ENCODE assay signal across 8 cellular contexts in genomic region chr7:45917658-45918057, GRCh38. TPM values are rescaled to one million over a fixed set of nuclear protein-coding genes. Genes with fewer than 3 reads are reported as not detected.
DNase-seq lines count a peak whose midpoint lies in the region; ATAC-seq and TF ChIP-seq lines count a peak whose summit lies in the region.

No MANE protein-coding gene starts in this region.

- H3K4me3 ChIP-seq in Caco-2 (ENCODE audit: low read depth, low read length) (no peak overlapping the region), HUES6 (ENCODE audit: low read depth, low read length) (0 out of 2 replicates have a peak overlapping the region, but pooled peaks have one; percentile 32), RWPE2 (ENCODE audit: severe bottlenecking) (no peak overlapping the region), upper lobe of right lung (no peak overlapping the region)

- peaks cover 5% of the 10 kb centered on the region; the same call in 1 of the 2 replicates for H3K4me1 ChIP-seq in Caco-2
- H3K4me1 ChIP-seq in HUES6 (ENCODE audit: control insufficient read depth, insufficient read depth, low read length): peaks cover 15% of the 10 kb centered on the region
- peaks cover 8% of the 10 kb centered on the region for H3K4me1 ChIP-seq in RWPE2 (ENCODE audit: insufficient read depth, poor library complexity, severe bottlenecking)
- peaks cover 15% of the 10 kb centered on the region for H3K4me1 ChIP-seq in upper lobe of right lung

- H3K36me3 ChIP-seq in Caco-2 (ENCODE audit: control insufficient read depth, insufficient read depth, low read length): no peaks in the 10 kb centered on the region
- H3K36me3 ChIP-seq in HUES6 (ENCODE audit: control insufficient read depth, insufficient read depth, low read length): no peaks in the 10 kb centered on the region
- no peaks in the 10 kb centered on the region for H3K36me3 ChIP-seq in RWPE2 (ENCODE audit: low read depth)
- no peaks in the 10 kb centered on the region for H3K36me3 ChIP-seq in upper lobe of right lung

- H3K27me3 Mint-ChIP-seq in Caco-2 (ENCODE audit: insufficient read depth, unreplicated experiment) (peaks cover 23% of the 10 kb centered on the region), glutamatergic neuron (ENCODE audit: unreplicated experiment) (peaks cover 14% of the 10 kb centered on the region)
- peaks cover 43% of the 10 kb centered on the region for H3K27me3 Mint-ChIP-seq in activated naive CD4-positive, alpha-beta T cell treated with anti-CD3 and anti-CD28 coated beads for 36 hours (ENCODE audit: low read depth)

- ATAC-seq in GM19438 (IDR thresholded peaks at IDR 0.05; ENCODE audit: low read depth, unreplicated experiment) (peak; percentile 72), RWPE2 (ENCODE audit: low read depth) (peak; percentile 20; the same call in 1 of the 3 replicates), upper lobe of right lung (peak; percentile 70)

- no peaks in the 10 kb centered on the region for H3K4me1 Mint-ChIP-seq in Caco-2 (ENCODE audit: low read depth, unreplicated experiment)
- peaks cover 22% of the 10 kb centered on the region for H3K4me1 Mint-ChIP-seq in activated naive CD4-positive, alpha-beta T cell treated with anti-CD3 and anti-CD28 coated beads for 36 hours (ENCODE audit: low read depth)
- H3K4me1 Mint-ChIP-seq in glutamatergic neuron (ENCODE audit: low read depth, unreplicated experiment): peaks cover 9% of the 10 kb centered on the region

- intact Hi-C loops in Caco-2 (cut with micrococcal nuclease; ENCODE audit: unreplicated experiment): loop anchor here (1.0 to 5.0 kb wide), 4 partner anchors 190 to 1263 kb away; no protein-coding TSS in a partner anchor
- intact Hi-C loops in activated naive CD4-positive, alpha-beta T cell treated with anti-CD3 and anti-CD28 coated beads for 36 hours (cut with micrococcal nuclease): loop anchor here (1.0 to 5.0 kb wide), 5 partner anchors 26 to 1900 kb away; no protein-coding TSS in a partner anchor
- intact Hi-C loops in posterior cingulate gyrus (cut with DNase I): loop anchor here (1.0 kb wide), 2 partner anchors 1171 to 1263 kb away; no protein-coding TSS in a partner anchor
- intact Hi-C loops in upper lobe of right lung (cut with DNase I): loop anchor here (10.0 kb wide), 2 partner anchors 437 to 1177 kb away; no protein-coding TSS in a partner anchor

- TF ChIP-seq CTCF in Caco-2 (IDR thresholded peaks at IDR 0.05; ENCODE audit: insufficient read depth in 1 of 2, low read depth in 1 of 2, low read length in 1 of 2, severe bottlenecking in 1 of 2, unreplicated experiment in 1 of 2) (peak; percentile 96), RWPE2 (IDR thresholded peaks at IDR 0.05; ENCODE audit: poor library complexity, severe bottlenecking) (peak; percentile 93), glutamatergic neuron (IDR thresholded peaks at IDR 0.05; ENCODE audit: partially characterized antibody, unreplicated experiment) (peak; percentile 98), upper lobe of right lung (IDR thresholded peaks at IDR 0.05) (peak; percentile 94)

- H3K9ac ChIP-seq in HUES6 (ENCODE audit: low read length): no peak overlapping the region

- CTCF ChIA-PET in Caco-2 (lab: Charles Lee): interaction anchor here (0.5 to 1.5 kb wide), 3 partner anchors 39 to 1189 kb away, joined by 3 to 8 read pairs (median 3); no protein-coding TSS in a partner anchor
- CTCF ChIA-PET in activated naive CD4-positive, alpha-beta T cell treated with anti-CD3 and anti-CD28 coated beads for 36 hours (lab: Charles Lee): interaction anchor here (0.5 to 1.6 kb wide), 14 partner anchors 9 to 1262 kb away, joined by 3 to 6 read pairs (median 4); no protein-coding TSS in a partner anchor

- no peaks in the 10 kb centered on the region for H3K36me3 Mint-ChIP-seq in Caco-2 (ENCODE audit: insufficient read depth, unreplicated experiment)
- H3K36me3 Mint-ChIP-seq in activated naive CD4-positive, alpha-beta T cell treated with anti-CD3 and anti-CD28 coated beads for 36 hours (ENCODE audit: low read depth): no peaks in the 10 kb centered on the region
- no peaks in the 10 kb centered on the region for H3K36me3 Mint-ChIP-seq in glutamatergic neuron (ENCODE audit: unreplicated experiment)

- no peak overlapping the region for H3K27ac Mint-ChIP-seq in Caco-2 (ENCODE audit: unreplicated experiment)
- no peak overlapping the region for H3K27ac Mint-ChIP-seq in activated naive CD4-positive, alpha-beta T cell treated with anti-CD3 and anti-CD28 coated beads for 36 hours
- no peak overlapping the region for H3K27ac Mint-ChIP-seq in glutamatergic neuron (ENCODE audit: unreplicated experiment)

- H3K4me3 Mint-ChIP-seq in Caco-2 (ENCODE audit: unreplicated experiment): no peak overlapping the region
- no peak overlapping the region for H3K4me3 Mint-ChIP-seq in activated naive CD4-positive, alpha-beta T cell treated with anti-CD3 and anti-CD28 coated beads for 36 hours
- no peak overlapping the region for H3K4me3 Mint-ChIP-seq in glutamatergic neuron (ENCODE audit: unreplicated experiment)

- POLR2A ChIA-PET in Caco-2 (lab: Charles Lee): no interaction called here

- no peaks in the 10 kb centered on the region; the same call in none of the 2 replicates for H3K27me3 ChIP-seq in Caco-2 (replicated peaks; ENCODE audit: control insufficient read depth, insufficient read depth, low read length)
- H3K27me3 ChIP-seq in HUES6 (ENCODE audit: control insufficient read depth, insufficient read depth, low read length): peaks cover 70% of the 10 kb centered on the region
- H3K27me3 ChIP-seq in RWPE2 (ENCODE audit: insufficient read depth, poor library complexity, severe bottlenecking): peaks cover 45% of the 10 kb centered on the region
- H3K27me3 ChIP-seq in upper lobe of right lung: peaks cover 54% of the 10 kb centered on the region

- H3K9me3 Mint-ChIP-seq in Caco-2 (ENCODE audit: unreplicated experiment) (no peaks in the 10 kb centered on the region), glutamatergic neuron (ENCODE audit: unreplicated experiment) (no peaks in the 10 kb centered on the region)
- no peaks in the 10 kb centered on the region for H3K9me3 Mint-ChIP-seq in activated naive CD4-positive, alpha-beta T cell treated with anti-CD3 and anti-CD28 coated beads for 36 hours

- H3K27ac ChIP-seq in HUES6 (ENCODE audit: low read depth, low read length) (no peak overlapping the region), RWPE2 (ENCODE audit: poor library complexity, severe bottlenecking) (no peak overlapping the region), upper lobe of right lung (no peak overlapping the region)

- DNase-seq in Caco-2: peak; percentile 62 to 84
- no peak for DNase-seq in RWPE2 (ENCODE audit: low spot score)
- DNase-seq in activated naive CD4-positive, alpha-beta T cell treated with anti-CD3 and anti-CD28 coated beads for 36 hours: peak; percentile 85
- DNase-seq in glutamatergic neuron: peak; percentile 95
- DNase-seq in posterior cingulate gyrus: peak; percentile 73 to 97 (median 88)
- DNase-seq in upper lobe of right lung: peak; percentile 87

- H3K9me3 ChIP-seq in Caco-2 (no peaks in the 10 kb centered on the region), HUES6 (ENCODE audit: control insufficient read depth, insufficient read depth, low read depth, low read length) (no peaks in the 10 kb centered on the region), RWPE2 (ENCODE audit: severe bottlenecking) (no peaks in the 10 kb centered on the region), upper lobe of right lung (no peaks in the 10 kb centered on the region)

- BruUV-seq in Caco-2 (replicated peaks; lab: Mats Ljungman, UMichigan): no TSS peak

RNA-seq across cellular contexts. Expression of gene IGFBP3, which starts 3.4 kb away (rescaled TPM):
- total RNA-seq in Caco-2 (2022) (0.79 and 3.3 TPM in 2 replicates), glutamatergic neuron (ENCODE audit: unreplicated experiment) (0.17 TPM), upper lobe of right lung (87.0 TPM)
- under 1 TPM in 1 of 2 experiments, not detected in 1; 0.17 TPM for total RNA-seq in activated naive CD4-positive, alpha-beta T cell treated with anti-CD3 and anti-CD28 coated beads for 36 hours

RNA-seq across cellular contexts. Expression of gene IGFBP1, which starts 29.4 kb away (rescaled TPM):
- 0.23 TPM in 1 of 2 replicates, not detected in the other for total RNA-seq in Caco-2 (2022)
- total RNA-seq in activated naive CD4-positive, alpha-beta T cell treated with anti-CD3 and anti-CD28 coated beads for 36 hours: not detected
- total RNA-seq in glutamatergic neuron (ENCODE audit: unreplicated experiment): not detected
- not detected for total RNA-seq in upper lobe of right lung

RNA-seq across cellular contexts. Expression of gene CCDC201, which starts 44.8 kb away (rescaled TPM):
- not detected in 2 replicates for total RNA-seq in Caco-2 (2022)
- not detected for total RNA-seq in activated naive CD4-positive, alpha-beta T cell treated with anti-CD3 and anti-CD28 coated beads for 36 hours
- not detected for total RNA-seq in glutamatergic neuron (ENCODE audit: unreplicated experiment)
- not detected for total RNA-seq in upper lobe of right lung

Comparison
In these comparisons a context has a peak if more than half of its experiments do, and no peak if none do; other contexts are left out.
1. ATAC-seq: peak in every context shown above with its lines; median percentile 72 in GM19438; 70 in upper lobe of right lung; 20 in RWPE2.
2. RNA of gene IGFBP3, which starts 3.4 kb away (total RNA-seq): 87.0 TPM in upper lobe of right lung (single experiment); 0.79 to 3.3 TPM in Caco-2, 0.17 TPM in glutamatergic neuron (single experiment) and 0.17 TPM in activated naive CD4-positive, alpha-beta T cell treated with anti-CD3 and anti-CD28 coated beads for 36 hours; every median in the first group is over 10 times any median in the second.
3. Peak in every context shown above with its lines, with median percentiles within 50 percentile points of each other: CTCF ChIP-seq.